ENCODE assay signal across 2 cellular contexts in genomic region chr17:29409963-29410362, GRCh38.
TF ChIP-seq lines count a peak whose summit lies in the region.

No MANE protein-coding gene starts in this region.

TF ChIP-seq in GM23338, 12 proteins besides CTCF, POLR2A, EP300 and RAD21:
- TF ChIP-seq POLR2AphosphoS5 (IDR thresholded peaks at IDR 0.05; ENCODE audit: low read depth) (no peak), JUNB (IDR thresholded peaks at IDR 0.05; ENCODE audit: unreplicated experiment) (no peak), ETS1 (IDR thresholded peaks at IDR 0.05) (no peak), STAT1 (IDR thresholded peaks at IDR 0.05; ENCODE audit: unreplicated experiment) (no peak), ZNF114 (CRISPR knock-in tag; IDR thresholded peaks at IDR 0.05) (no peak), NANOG (IDR thresholded peaks at IDR 0.05; ENCODE audit: borderline replicate concordance) (no peak), REST (IDR thresholded peaks at IDR 0.05; ENCODE audit: unreplicated experiment) (no peak), CREB1 (CRISPR knock-in tag; IDR thresholded peaks at IDR 0.05; ENCODE audit: low read depth) (no peak), ZNF462 (CRISPR knock-in tag; IDR thresholded peaks at IDR 0.05) (no peak), ZNF331 (CRISPR knock-in tag; IDR thresholded peaks at IDR 0.05; ENCODE audit: low read depth) (no peak), EZH2 (IDR thresholded peaks at IDR 0.05; ENCODE audit: low read depth, unreplicated experiment) (no peak)

TF ChIP-seq in GM12878, 131 proteins besides CTCF, POLR2A, EP300 and RAD21:
- TF ChIP-seq NR2C1 (IDR thresholded peaks at IDR 0.05) (no peak), RUNX3 (IDR thresholded peaks at IDR 0.05; ENCODE audit: low read length) (no peak), CREB1 (IDR thresholded peaks at IDR 0.05; ENCODE audit: low read depth) (no peak), MYC (IDR thresholded peaks at IDR 0.05; ENCODE audit: insufficient read depth, insufficient read length, insufficient replicate concordance, low read length, severe bottlenecking) (no peak), MEF2B (IDR thresholded peaks at IDR 0.05; ENCODE audit: partially characterized antibody, poor library complexity, severe bottlenecking) (no peak), CBFB (IDR thresholded peaks at IDR 0.05; ENCODE audit: low read depth) (no peak), ESRRA (IDR thresholded peaks at IDR 0.05; ENCODE audit: low read length) (no peak), E4F1 (IDR thresholded peaks at IDR 0.05; ENCODE audit: borderline replicate concordance, partially characterized antibody) (no peak)
